ENCODE assay signal across 11 cellular contexts in genomic region chr1:156640842-156641706, GRCh38. TPM values are rescaled to one million over a fixed set of nuclear protein-coding genes. Genes with fewer than 3 reads are reported as not detected.
DNase-seq lines count a peak whose midpoint lies in the region; ATAC-seq and TF ChIP-seq lines count a peak whose summit lies in the region.
"Had no signal": no experiment of that assay in that cellular context is flagged by ENCODE, and none has a peak within 500 bp of the region (broad histone marks: within the 10 kb centered on the region; RNA-seq: fewer than 3 reads in every experiment).

No MANE protein-coding gene starts in this region.

- no peak overlapping the region for H3K9ac ChIP-seq in mesendoderm (ENCODE audit: low read length)

- no peak overlapping the region for H2BK120ac ChIP-seq in mesendoderm (ENCODE audit: low read depth, low read length)

- peak overlapping the region; percentile 59 for H3K4me2 ChIP-seq in mesendoderm (ENCODE audit: low read length)

- peaks cover 76% of the 10 kb centered on the region for H3K27me3 Mint-ChIP-seq in activated CD8-positive, alpha-beta T cell treated with anti-CD3 and anti-CD28 coated beads for 36 hours
- peaks cover 79% of the 10 kb centered on the region for H3K27me3 Mint-ChIP-seq in activated CD8-positive, alpha-beta T cell treated with anti-CD3 and anti-CD28 coated beads, Interleukin-2, amount 10 ng/mL, durations not matched to agents 7 days and 5 days (ENCODE audit: low read depth)
- H3K27me3 Mint-ChIP-seq in stimulated activated naive CD8-positive, alpha-beta T cell treated with anti-CD3 and anti-CD28 coated beads, Interleukin-15, amount 100 ng/mL, for 72 hours = peaks cover 92% of the 10 kb centered on the region

- H3K36me3 ChIP-seq in mesendoderm (ENCODE audit: control insufficient read depth, insufficient read depth, low read length) = no peaks in the 10 kb centered on the region

- peaks cover 31% of the 10 kb centered on the region for H3K27me3 ChIP-seq in mesendoderm (ENCODE audit: insufficient read depth, low read length, poor library complexity)

- no peak overlapping the region for H3K4ac ChIP-seq in mesendoderm (ENCODE audit: low read depth, low read length)

- no peak overlapping the region for H3K4me3 ChIP-seq in mesendoderm (ENCODE audit: low read length)

- no peak overlapping the region for H2AK5ac ChIP-seq in mesendoderm (ENCODE audit: low read length)

- WGBS in mesendoderm (ENCODE audit: extremely low coverage, insufficient coverage, low lambda C conversion rate) = no CpG with 5 or more reads among the region's 6 CpGs

- CTCF ChIA-PET in activated CD8-positive, alpha-beta T cell treated with anti-CD3 and anti-CD28 coated beads for 36 hours (lab: Charles Lee) = interaction anchor here (1.9 to 12.8 kb wide), 5 partner anchors 15 to 256 kb away, joined by 7 to 146 read pairs (median 34); no protein-coding TSS in a partner anchor
- CTCF ChIA-PET in activated CD8-positive, alpha-beta T cell treated with anti-CD3 and anti-CD28 coated beads, Interleukin-2, amount 10 ng/mL, durations not matched to agents 7 days and 5 days (lab: Charles Lee) = interaction anchor here (1.1 to 5.6 kb wide), 6 partner anchors 14 to 255 kb away, joined by 3 to 36 read pairs (median 9); no protein-coding TSS in a partner anchor

- no peak for TF ChIP-seq CTCF in activated CD8-positive, alpha-beta T cell treated with anti-CD3 and anti-CD28 coated beads for 36 hours (IDR thresholded peaks at IDR 0.05)

- POLR2A ChIA-PET in activated CD8-positive, alpha-beta T cell treated with anti-CD3 and anti-CD28 coated beads for 36 hours (lab: Charles Lee) = no interaction called here
- POLR2A ChIA-PET in activated CD8-positive, alpha-beta T cell treated with anti-CD3 and anti-CD28 coated beads, Interleukin-2, amount 10 ng/mL, durations not matched to agents 7 days and 5 days (lab: Charles Lee) = interaction anchor here (0.6 kb wide), 2 partner anchors 33 to 1177 kb away, joined by 3 to 6 read pairs; no protein-coding TSS in a partner anchor

- no peak overlapping the region for H4K8ac ChIP-seq in mesendoderm (ENCODE audit: low read depth, low read length)

- DNase-seq in activated CD8-positive, alpha-beta T cell treated with anti-CD3 and anti-CD28 coated beads for 36 hours = no peak
- no peak for DNase-seq in activated CD8-positive, alpha-beta T cell treated with anti-CD3 and anti-CD28 coated beads, Interleukin-2, amount 10 ng/mL, durations not matched to agents 7 days and 5 days
- DNase-seq in anterior cingulate cortex (lab: John Stamatoyannopoulos, UW) (peak in 55 of 58 donors; percentile 14 to 95 (median 74)), mesendoderm (no peak), GOT3 (lab: John Stamatoyannopoulos, UW) (no peak), GF-D8 (lab: John Stamatoyannopoulos, UW) (no peak), HCEC 1CT (no peak)
- DNase-seq in stimulated activated naive CD8-positive, alpha-beta T cell treated with anti-CD3 and anti-CD28 coated beads, Interleukin-15, amount 100 ng/mL, for 72 hours = no peak
- DNase-seq: dermis blood vessel endothelial cell had no signal

- ATAC-seq in activated CD8-positive, alpha-beta T cell treated with anti-CD3 and anti-CD28 coated beads for 36 hours = no peak
- ATAC-seq in activated CD8-positive, alpha-beta T cell treated with anti-CD3 and anti-CD28 coated beads, Interleukin-2, amount 10 ng/mL, durations not matched to agents 7 days and 5 days = no peak
- ATAC-seq in stimulated activated naive CD8-positive, alpha-beta T cell treated with anti-CD3 and anti-CD28 coated beads, Interleukin-15, amount 100 ng/mL, for 72 hours = no peak

- no peak overlapping the region for H2BK5ac ChIP-seq in mesendoderm (ENCODE audit: low read length)

- H3K79me2 ChIP-seq in mesendoderm (ENCODE audit: control insufficient read depth, insufficient read depth, low read length) = no peaks in the 10 kb centered on the region

- no peak overlapping the region for H3K23ac ChIP-seq in mesendoderm (ENCODE audit: low read length)

- intact Hi-C loops in activated CD8-positive, alpha-beta T cell treated with anti-CD3 and anti-CD28 coated beads for 36 hours (cut with micrococcal nuclease) = no loop called here

- no peak overlapping the region for H3K18ac ChIP-seq in mesendoderm (ENCODE audit: low read length)

- H3K27ac Mint-ChIP-seq in activated CD8-positive, alpha-beta T cell treated with anti-CD3 and anti-CD28 coated beads for 36 hours = no peak overlapping the region
- no peak overlapping the region for H3K27ac Mint-ChIP-seq in activated CD8-positive, alpha-beta T cell treated with anti-CD3 and anti-CD28 coated beads, Interleukin-2, amount 10 ng/mL, durations not matched to agents 7 days and 5 days
- no peak overlapping the region for H3K27ac Mint-ChIP-seq in stimulated activated naive CD8-positive, alpha-beta T cell treated with anti-CD3 and anti-CD28 coated beads, Interleukin-15, amount 100 ng/mL, for 72 hours

- H2BK15ac ChIP-seq in mesendoderm (replicated peaks; ENCODE audit: low read depth) = no peak overlapping the region

- H3K4me1 Mint-ChIP-seq in activated CD8-positive, alpha-beta T cell treated with anti-CD3 and anti-CD28 coated beads for 36 hours (ENCODE audit: low read depth) = peaks cover 20% of the 10 kb centered on the region
- peaks cover 37% of the 10 kb centered on the region for H3K4me1 Mint-ChIP-seq in activated CD8-positive, alpha-beta T cell treated with anti-CD3 and anti-CD28 coated beads, Interleukin-2, amount 10 ng/mL, durations not matched to agents 7 days and 5 days (ENCODE audit: low read depth)
- peaks cover 39% of the 10 kb centered on the region for H3K4me1 Mint-ChIP-seq in stimulated activated naive CD8-positive, alpha-beta T cell treated with anti-CD3 and anti-CD28 coated beads, Interleukin-15, amount 100 ng/mL, for 72 hours

- H3K4me3 Mint-ChIP-seq in activated CD8-positive, alpha-beta T cell treated with anti-CD3 and anti-CD28 coated beads for 36 hours = peak overlapping the region; percentile 10
- H3K4me3 Mint-ChIP-seq in activated CD8-positive, alpha-beta T cell treated with anti-CD3 and anti-CD28 coated beads, Interleukin-2, amount 10 ng/mL, durations not matched to agents 7 days and 5 days = no peak overlapping the region
- H3K4me3 Mint-ChIP-seq in stimulated activated naive CD8-positive, alpha-beta T cell treated with anti-CD3 and anti-CD28 coated beads, Interleukin-15, amount 100 ng/mL, for 72 hours = peak overlapping the region; percentile 31 to 42

- H3K9me3 Mint-ChIP-seq in activated CD8-positive, alpha-beta T cell treated with anti-CD3 and anti-CD28 coated beads for 36 hours = no peaks in the 10 kb centered on the region
- no peaks in the 10 kb centered on the region for H3K9me3 Mint-ChIP-seq in activated CD8-positive, alpha-beta T cell treated with anti-CD3 and anti-CD28 coated beads, Interleukin-2, amount 10 ng/mL, durations not matched to agents 7 days and 5 days (ENCODE audit: insufficient read depth)
- no peaks in the 10 kb centered on the region for H3K9me3 Mint-ChIP-seq in stimulated activated naive CD8-positive, alpha-beta T cell treated with anti-CD3 and anti-CD28 coated beads, Interleukin-15, amount 100 ng/mL, for 72 hours

- no peaks in the 10 kb centered on the region for H3K36me3 Mint-ChIP-seq in activated CD8-positive, alpha-beta T cell treated with anti-CD3 and anti-CD28 coated beads for 36 hours (ENCODE audit: low read depth)
- H3K36me3 Mint-ChIP-seq in activated CD8-positive, alpha-beta T cell treated with anti-CD3 and anti-CD28 coated beads, Interleukin-2, amount 10 ng/mL, durations not matched to agents 7 days and 5 days (ENCODE audit: low read depth) = no peaks in the 10 kb centered on the region

- H3K27ac ChIP-seq in mesendoderm (ENCODE audit: low read depth, low read length) = no peak overlapping the region

- peaks cover 3% of the 10 kb centered on the region for H3K4me1 ChIP-seq in mesendoderm (ENCODE audit: control insufficient read depth, low read depth, low read length)

- H3K56ac ChIP-seq in mesendoderm (ENCODE audit: low read length) = no peak overlapping the region

- H4K5ac ChIP-seq in mesendoderm (ENCODE audit: low read length) = no peak overlapping the region

- H3K79me1 ChIP-seq in mesendoderm (ENCODE audit: low read length) = no peaks in the 10 kb centered on the region

RNA-seq across cellular contexts. Expression of gene BCAN, which starts 0.8 kb away (rescaled TPM):
- not detected for total RNA-seq in activated CD8-positive, alpha-beta T cell treated with anti-CD3 and anti-CD28 coated beads for 36 hours
- total RNA-seq in activated CD8-positive, alpha-beta T cell treated with anti-CD3 and anti-CD28 coated beads, Interleukin-2, amount 10 ng/mL, durations not matched to agents 7 days and 5 days = not detected
- 0.88 TPM for polyA plus RNA-seq in mesendoderm (2013, experiment 1 of 2)
- 0.91 TPM for polyA plus RNA-seq in mesendoderm (2013, experiment 2 of 2)
- total RNA-seq: dermis blood vessel endothelial cell had no signal

RNA-seq across cellular contexts. Expression of gene HAPLN2, which starts 21.9 kb away (rescaled TPM):
- total RNA-seq in activated CD8-positive, alpha-beta T cell treated with anti-CD3 and anti-CD28 coated beads for 36 hours = not detected
- total RNA-seq in activated CD8-positive, alpha-beta T cell treated with anti-CD3 and anti-CD28 coated beads, Interleukin-2, amount 10 ng/mL, durations not matched to agents 7 days and 5 days = not detected
- not detected for polyA plus RNA-seq in mesendoderm (2013, experiment 1 of 2)
- 0.04 TPM for polyA plus RNA-seq in mesendoderm (2013, experiment 2 of 2)
- total RNA-seq: dermis blood vessel endothelial cell, HT1080, renal cortical epithelial cell had no signal

RNA-seq across cellular contexts. Expression of gene NES, which starts 36.1 kb away (rescaled TPM):
- not detected for total RNA-seq in activated CD8-positive, alpha-beta T cell treated with anti-CD3 and anti-CD28 coated beads for 36 hours
- not detected for total RNA-seq in activated CD8-positive, alpha-beta T cell treated with anti-CD3 and anti-CD28 coated beads, Interleukin-2, amount 10 ng/mL, durations not matched to agents 7 days and 5 days
- 77.7 TPM for polyA plus RNA-seq in mesendoderm (2013, experiment 1 of 2)
- polyA plus RNA-seq in mesendoderm (2013, experiment 2 of 2) = 79.9 TPM

RNA-seq across cellular contexts. Expression of gene GPATCH4, which starts 39.8 kb away (rescaled TPM):
- total RNA-seq in activated CD8-positive, alpha-beta T cell treated with anti-CD3 and anti-CD28 coated beads for 36 hours = 10 to 100 TPM; 50.7 to 51.0 TPM
- total RNA-seq in activated CD8-positive, alpha-beta T cell treated with anti-CD3 and anti-CD28 coated beads, Interleukin-2, amount 10 ng/mL, durations not matched to agents 7 days and 5 days = 10 to 100 TPM; 43.9 to 44.7 TPM
- polyA plus RNA-seq in mesendoderm (2013, experiment 1 of 2) = 111 TPM
- polyA plus RNA-seq in mesendoderm (2013, experiment 2 of 2) = 111 TPM

RNA-seq across cellular contexts. Expression of gene NAXE, which starts 49.5 kb away (rescaled TPM):
- total RNA-seq in activated CD8-positive, alpha-beta T cell treated with anti-CD3 and anti-CD28 coated beads for 36 hours = 10 to 100 TPM; 65.4 to 68.6 TPM
- total RNA-seq in activated CD8-positive, alpha-beta T cell treated with anti-CD3 and anti-CD28 coated beads, Interleukin-2, amount 10 ng/mL, durations not matched to agents 7 days and 5 days = 10 to 100 TPM; 54.3 to 60.3 TPM
- 56.5 TPM for polyA plus RNA-seq in mesendoderm (2013, experiment 1 of 2)
- polyA plus RNA-seq in mesendoderm (2013, experiment 2 of 2) = 55.0 TPM

Comparison
In these comparisons a context has a peak if more than half of its experiments do, and no peak if none do; other contexts are left out.
1. DNase-seq: peak in anterior cingulate cortex (55 of 58); none in activated CD8-positive, alpha-beta T cell treated with anti-CD3 and anti-CD28 coated beads for 36 hours (single experiment), activated CD8-positive, alpha-beta T cell treated with anti-CD3 and anti-CD28 coated beads, Interleukin-2, amount 10 ng/mL, durations not matched to agents 7 days and 5 days (single experiment), mesendoderm (single experiment), stimulated activated naive CD8-positive, alpha-beta T cell treated with anti-CD3 and anti-CD28 coated beads, Interleukin-15, amount 100 ng/mL, for 72 hours (0 of 2), GOT3 (single experiment), GF-D8 (single experiment) and HCEC 1CT (single experiment).